In the genomic region with DNA sequence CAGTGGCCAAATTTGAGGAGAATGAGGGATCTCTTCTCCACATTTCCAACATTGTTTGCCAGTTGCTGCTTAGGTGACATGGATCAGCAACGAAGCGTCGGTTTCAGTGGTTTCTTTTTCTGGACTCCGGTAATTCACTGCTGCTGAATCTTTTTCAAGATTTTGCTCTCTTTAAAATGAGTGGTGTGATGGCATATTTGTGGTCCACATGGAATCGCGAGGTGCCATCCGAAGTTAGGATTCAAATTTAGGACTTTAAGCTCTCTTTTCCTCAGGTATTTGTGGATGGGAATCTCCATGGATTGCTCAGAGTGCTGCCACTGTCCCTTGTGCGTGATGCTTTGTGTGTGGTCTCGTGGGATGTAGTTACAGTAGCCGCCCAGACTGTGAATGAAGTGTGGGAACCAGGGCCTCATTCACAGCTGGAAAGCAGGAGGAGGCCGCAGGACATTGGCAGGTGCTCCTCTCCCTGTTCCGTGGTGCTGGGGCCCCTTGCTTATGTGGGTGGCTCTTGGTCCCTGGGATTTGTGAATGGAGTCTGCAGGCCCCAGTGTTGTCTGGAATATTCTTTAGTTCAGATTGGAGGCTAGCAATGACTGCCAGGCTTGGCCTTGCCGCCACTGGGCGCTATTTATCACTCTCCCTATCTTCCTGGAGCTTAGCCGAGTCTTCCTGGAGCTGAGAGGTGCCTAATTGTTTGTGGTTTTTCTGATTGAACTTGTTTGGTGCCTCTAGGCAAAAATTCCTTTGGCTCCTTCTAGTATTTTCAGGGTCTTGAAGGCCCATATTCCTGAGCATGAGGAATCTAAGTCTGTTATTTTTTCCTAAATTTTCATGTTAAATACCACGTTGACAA, we compare ENCODE assay signal across 8 cellular contexts. TPM values are rescaled to one million over a fixed set of nuclear protein-coding genes. Genes with fewer than 3 reads are reported as not detected.
DNase-seq lines count a peak whose midpoint lies in the region; ATAC-seq and TF ChIP-seq lines count a peak whose summit lies in the region.

No MANE protein-coding gene starts in this region.

- H3K4me3 Mint-ChIP-seq in endothelial cell (ENCODE audit: unreplicated experiment) (peak overlapping the region; percentile 98), nephron progenitor cell (peak overlapping the region; percentile 99)

- no peak overlapping the region for H2AFZ ChIP-seq in SK-N-SH (ENCODE audit: low read depth)

- CTCF ChIA-PET in SK-N-SH (lab: Yijun Ruan, JAX), result interaction anchor here (1.1 to 2.2 kb wide), 9 partner anchors 9 to 75 kb away, joined by 3 to 11 read pairs (median 5); no protein-coding TSS in a partner anchor

- no peaks in the 10 kb centered on the region for H3K9me3 Mint-ChIP-seq in endothelial cell (ENCODE audit: unreplicated experiment)
- H3K9me3 Mint-ChIP-seq in nephron progenitor cell, result no peaks in the 10 kb centered on the region

- peak overlapping the region; percentile 84 for H3K4me3 ChIP-seq in AG10803 (ENCODE audit: low read length)
- peak overlapping the region; percentile 94 for H3K4me3 ChIP-seq in GM12864 (ENCODE audit: low read depth, low read length)
- H3K4me3 ChIP-seq in SK-N-SH (ENCODE audit: low read depth in 2 of 2, low read length in 1 of 2), result peak overlapping the region; percentile 77 to 98

- H3K27me3 Mint-ChIP-seq in endothelial cell (ENCODE audit: unreplicated experiment), result peaks cover 18% of the 10 kb centered on the region
- no peaks in the 10 kb centered on the region for H3K27me3 Mint-ChIP-seq in nephron progenitor cell (ENCODE audit: low read depth, poor library complexity)

- H3K4me1 ChIP-seq in SK-N-SH (ENCODE audit: control insufficient read depth in 1 of 2, insufficient read depth in 2 of 2, low read depth in 1 of 2, low read length in 1 of 2), result peaks cover under 1 to 9% of the 10 kb centered on the region in 2 experiments

- ATAC-seq in HG03025 (IDR thresholded peaks at IDR 0.05; ENCODE audit: low FRiP score, unreplicated experiment), result no peak
- no peak for ATAC-seq in GM19023 (IDR thresholded peaks at IDR 0.05; ENCODE audit: unreplicated experiment)

- H3K4me2 ChIP-seq in SK-N-SH, result peak overlapping the region; percentile 100

- TF ChIP-seq RAD21 in SK-N-SH (IDR thresholded peaks at IDR 0.05; ENCODE audit: low read length), result no peak

- peaks cover 10 to 30% of the 10 kb centered on the region in 2 experiments for H3K36me3 ChIP-seq in SK-N-SH (replicated peaks in 1 of 2; ENCODE audit: control insufficient read depth in 1 of 2, insufficient read depth in 2 of 2, low read length in 1 of 2)

- peaks cover 10% of the 10 kb centered on the region for H3F3A ChIP-seq in SK-N-SH (replicated peaks; ENCODE audit: insufficient read depth)

- H3K9me3 ChIP-seq in SK-N-SH, result no peaks in the 10 kb centered on the region

- peak overlapping the region; percentile 87 to 95 for H3K27ac ChIP-seq in SK-N-SH (ENCODE audit: low read depth in 2 of 2, low read length in 1 of 2)

- H3K4me1 Mint-ChIP-seq in endothelial cell (ENCODE audit: unreplicated experiment) (peaks cover 27% of the 10 kb centered on the region), nephron progenitor cell (peaks cover 42% of the 10 kb centered on the region)

- H3K36me3 Mint-ChIP-seq in endothelial cell (ENCODE audit: low read depth, unreplicated experiment), result peaks cover 5% of the 10 kb centered on the region
- peaks cover 42% of the 10 kb centered on the region for H3K36me3 Mint-ChIP-seq in nephron progenitor cell (ENCODE audit: low read depth)

- H3K27me3 ChIP-seq in SK-N-SH (ENCODE audit: insufficient read depth), result no peaks in the 10 kb centered on the region

- H3K27ac Mint-ChIP-seq in endothelial cell (ENCODE audit: unreplicated experiment) (peak overlapping the region; percentile 89), nephron progenitor cell (peak overlapping the region; percentile 99)

- TF ChIP-seq CTCF in AG10803 (conservative IDR thresholded peaks at IDR 0.05; ENCODE audit: low read length) (peak; percentile 10; the same call in 1 of the 2 replicates), GM12864 (IDR thresholded peaks at IDR 0.05; ENCODE audit: low read depth, low read length, missing control alignments) (no peak), SK-N-SH (IDR thresholded peaks at IDR 0.05) (no peak), endothelial cell (IDR thresholded peaks at IDR 0.05; ENCODE audit: unreplicated experiment) (no peak), nephron progenitor cell (IDR thresholded peaks at IDR 0.05) (no peak)

- H3K9me2 ChIP-seq in SK-N-SH, result no peaks in the 10 kb centered on the region

- no peak; a peak in 1 of 4 replicates for TF ChIP-seq EP300 in SK-N-SH (IDR thresholded peaks at IDR 0.05; ENCODE audit: borderline replicate concordance in 1 of 2, low read depth in 1 of 2, low read length in 1 of 2)

- peaks cover 60% of the 10 kb centered on the region for H4K20me1 ChIP-seq in SK-N-SH (ENCODE audit: insufficient read depth)

- peaks cover 74% of the 10 kb centered on the region for H3K79me2 ChIP-seq in SK-N-SH (ENCODE audit: insufficient read depth)

- peak overlapping the region; percentile 99 for H3K9ac ChIP-seq in SK-N-SH

- peak; percentile 57 for DNase-seq in AG10803 (ENCODE audit: low read depth)
- DNase-seq in GM12864 (ENCODE audit: low read depth), result no peak
- peak; percentile 35 for DNase-seq in SK-N-SH
- DNase-seq in endothelial cell (ENCODE audit: low spot score), result peak; percentile 22
- DNase-seq in nephron progenitor cell, result peak; percentile 25
- DNase-seq in putamen (ENCODE audit: low spot score), result no peak

- POLR2A ChIA-PET in SK-N-SH (lab: Yijun Ruan, JAX), result interaction anchor here (1.3 kb wide), 1 partner anchor 40 kb away, joined by 7 read pairs; no protein-coding TSS in a partner anchor

- 5% methylated on average over 15 of the region's 16 CpGs for WGBS in SK-N-SH (ENCODE audit: low lambda C conversion rate)

TF ChIP-seq in SK-N-SH, 30 proteins besides CTCF, POLR2A, EP300 and RAD21:
- TF ChIP-seq FOSL2 (IDR thresholded peaks at IDR 0.05; ENCODE audit: borderline replicate concordance, low read depth) (no peak), PBX3 (IDR thresholded peaks at IDR 0.05) (no peak), TEAD4 (IDR thresholded peaks at IDR 0.05; ENCODE audit: borderline replicate concordance, insufficient read depth) (no peak), MXI1 (IDR thresholded peaks at IDR 0.05; ENCODE audit: low read depth, low read length) (peak; percentile 16), SIN3A (IDR thresholded peaks at IDR 0.05; ENCODE audit: borderline replicate concordance, low read depth, low read length) (no peak), NRF1 (IDR thresholded peaks at IDR 0.05; ENCODE audit: low read depth, low read length) (no peak), USF1 (IDR thresholded peaks at IDR 0.05; ENCODE audit: borderline replicate concordance, low read depth) (no peak), CHD2 (IDR thresholded peaks at IDR 0.05; ENCODE audit: low read length, partially characterized antibody) (no peak)

RNA-seq across cellular contexts. Expression of gene ILF3, which starts 1.5 kb away (rescaled TPM):
- polyA plus RNA-seq in SK-N-SH (2012; rRNA removed), result 203 and 229 TPM in 2 replicates
- polyA plus RNA-seq in SK-N-SH (2012; cell fraction: cytosol; rRNA removed), result 97.9 and 126 TPM in 2 replicates
- polyA plus RNA-seq in SK-N-SH (2012; cell fraction: nucleus; rRNA removed), result 699 and 751 TPM in 2 replicates
- total RNA-seq in endothelial cell (ENCODE audit: unreplicated experiment), result 330 TPM

RNA-seq across cellular contexts. Expression of gene SLC44A2, which starts 30.3 kb away (rescaled TPM):
- 61.4 and 66.6 TPM in 2 replicates for polyA plus RNA-seq in SK-N-SH (2012; rRNA removed)
- polyA plus RNA-seq in SK-N-SH (2012; cell fraction: cytosol; rRNA removed), result 38.2 and 47.6 TPM in 2 replicates
- polyA plus RNA-seq in SK-N-SH (2012; cell fraction: nucleus; rRNA removed), result 97.7 and 150 TPM in 2 replicates
- 272 TPM for total RNA-seq in endothelial cell (ENCODE audit: unreplicated experiment)

RNA-seq across cellular contexts. Expression of gene QTRT1, which starts 45.6 kb away (rescaled TPM):
- polyA plus RNA-seq in SK-N-SH (2012; rRNA removed), result 108 and 115 TPM in 2 replicates
- 28.1 and 48.7 TPM in 2 replicates for polyA plus RNA-seq in SK-N-SH (2012; cell fraction: cytosol; rRNA removed)
- 464 and 520 TPM in 2 replicates for polyA plus RNA-seq in SK-N-SH (2012; cell fraction: nucleus; rRNA removed)
- total RNA-seq in endothelial cell (ENCODE audit: unreplicated experiment), result 32.5 TPM

Comparison
In these comparisons a context has a peak if more than half of its experiments do, and no peak if none do; other contexts are left out.
1. DNase-seq: peak in AG10803 (single experiment), SK-N-SH (single experiment), endothelial cell (single experiment) and nephron progenitor cell (single experiment); none in GM12864 (single experiment) and putamen (single experiment).
2. Peak in every context shown above with its lines, with median percentiles within 50 percentile points of each other: H3K4me3 ChIP-seq.